9 cellular contexts compared by ENCODE assay signal in the genomic region with DNA sequence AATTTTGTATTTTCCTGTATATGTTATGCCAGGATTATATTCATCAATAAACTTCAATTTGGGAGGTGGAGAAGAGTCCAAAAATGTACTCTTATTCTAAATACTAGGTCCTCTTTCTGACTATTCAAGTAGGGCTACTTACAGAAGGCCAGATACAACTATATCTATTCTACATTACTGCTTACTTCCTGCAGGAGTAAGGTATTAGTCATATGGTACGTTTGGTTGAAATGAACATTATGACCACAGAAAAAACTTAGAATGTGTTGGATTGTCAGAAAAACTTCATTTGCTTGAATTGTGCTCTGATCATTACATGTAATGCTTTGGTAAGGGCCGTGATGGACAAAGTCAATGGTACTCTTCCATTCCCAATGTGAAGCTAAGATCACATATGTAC. TPM values are rescaled to one million over a fixed set of nuclear protein-coding genes. Genes with fewer than 3 reads are reported as not detected.
DNase-seq lines count a peak whose midpoint lies in the region; ATAC-seq and TF ChIP-seq lines count a peak whose summit lies in the region.
"Had no signal": no experiment of that assay in that cellular context is flagged by ENCODE, and none has a peak within 500 bp of the region (broad histone marks: within the 10 kb centered on the region; RNA-seq: fewer than 3 reads in every experiment).

No MANE protein-coding gene starts in this region.

- ATAC-seq in GM18870 (IDR thresholded peaks at IDR 0.05; ENCODE audit: unreplicated experiment) (peak; percentile 30), HG02763 (IDR thresholded peaks at IDR 0.05; ENCODE audit: unreplicated experiment) (peak; percentile 27), HG03108 (IDR thresholded peaks at IDR 0.05; ENCODE audit: unreplicated experiment) (no peak), GM19023 (IDR thresholded peaks at IDR 0.05; ENCODE audit: unreplicated experiment) (no peak)
- ATAC-seq in naive thymus-derived CD4-positive, alpha-beta T cell: peak; percentile 32
- ATAC-seq: left cardiac atrium had no signal

- no peaks in the 10 kb centered on the region for H3K9me3 ChIP-seq in naive thymus-derived CD4-positive, alpha-beta T cell (ENCODE audit: control insufficient read depth in 2 of 3, low read length in 3 of 3)
- H3K9me3 ChIP-seq: right atrium auricular region had no signal

- no peak overlapping the region for H3K4me3 ChIP-seq in naive thymus-derived CD4-positive, alpha-beta T cell (ENCODE audit: low read length)
- H3K4me3 ChIP-seq: right atrium auricular region had no signal

- H3K9me3 Mint-ChIP-seq in naive thymus-derived CD4-positive, alpha-beta T cell: peaks cover 0 to 8% (median 0%) of the 10 kb centered on the region in 11 donors

- H3K27ac ChIP-seq in RWPE1: no peak overlapping the region
- H3K27ac ChIP-seq in naive thymus-derived CD4-positive, alpha-beta T cell (ENCODE audit: low read depth, low read length): no peak overlapping the region
- H3K27ac ChIP-seq: right atrium auricular region had no signal

- intact Hi-C loops in naive thymus-derived CD4-positive, alpha-beta T cell (cut with micrococcal nuclease): loop anchor here (1.0 to 2.0 kb wide), 5 partner anchors 13 to 49 kb away; a partner anchor contains a TSS

- peak; percentile 5 for DNase-seq in RWPE1 (ENCODE audit: low spot score)
- no peak for DNase-seq in naive thymus-derived CD4-positive, alpha-beta T cell
- DNase-seq in GM10266 (ENCODE audit: extremely low spot score): no peak
- DNase-seq: left cardiac atrium had no signal

- H3K4me1 ChIP-seq in naive thymus-derived CD4-positive, alpha-beta T cell (ENCODE audit: control insufficient read depth in 2 of 2, insufficient read depth in 2 of 2, low read length in 2 of 2): peaks cover 22 to 57% of the 10 kb centered on the region in 2 donors
- H3K4me1 ChIP-seq: right atrium auricular region had no signal

- CTCF ChIA-PET in RWPE1 (lab: Yijun Ruan, JAX): no interaction called here
- CTCF ChIA-PET in naive thymus-derived CD4-positive, alpha-beta T cell (lab: Charles Lee): interaction anchor here (2.6 kb wide), 1 partner anchor 40 kb away, joined by 11 read pairs; no protein-coding TSS in a partner anchor

- H3K27me3 ChIP-seq in naive thymus-derived CD4-positive, alpha-beta T cell (ENCODE audit: control insufficient read depth in 2 of 2, insufficient read depth in 2 of 2, low read length in 2 of 2): no peaks in the 10 kb centered on the region
- H3K27me3 ChIP-seq: right atrium auricular region had no signal

- peak overlapping the region in 8 of 9 donors; percentile 7 to 93 (median 75) for H3K27ac Mint-ChIP-seq in naive thymus-derived CD4-positive, alpha-beta T cell

- H3K27me3 Mint-ChIP-seq in naive thymus-derived CD4-positive, alpha-beta T cell: no peaks in the 10 kb centered on the region

- TF ChIP-seq CTCF in RWPE1 (conservative IDR thresholded peaks at IDR 0.05; ENCODE audit: low read depth) (no peak), GM10266 (IDR thresholded peaks at IDR 0.05; ENCODE audit: control insufficient read depth, insufficient read depth, low read depth, missing control alignments) (no peak)

- peaks cover 10 to 66% (median 50%) of the 10 kb centered on the region in 5 donors for H3K36me3 Mint-ChIP-seq in naive thymus-derived CD4-positive, alpha-beta T cell

- peak overlapping the region in 4 of 10 donors; percentile 0 to 83 (median 50) for H3K4me3 Mint-ChIP-seq in naive thymus-derived CD4-positive, alpha-beta T cell

- POLR2A ChIA-PET in RWPE1 (lab: Yijun Ruan, JAX; ENCODE audit: low non-redundant PET): no interaction called here
- POLR2A ChIA-PET in naive thymus-derived CD4-positive, alpha-beta T cell (lab: Charles Lee): interaction anchor here (0.8 to 1.9 kb wide), 6 partner anchors 33 to 67 kb away, joined by 3 to 8 read pairs (median 3); a partner anchor contains a TSS

- H3K36me3 ChIP-seq in naive thymus-derived CD4-positive, alpha-beta T cell (ENCODE audit: control insufficient read depth in 2 of 3, insufficient read depth in 3 of 3, low read length in 3 of 3): peaks cover 0 to 13% (median 10%) of the 10 kb centered on the region in 3 experiments
- H3K36me3 ChIP-seq: right atrium auricular region had no signal

- peaks cover 35 to 90% (median 80%) of the 10 kb centered on the region in 7 donors for H3K4me1 Mint-ChIP-seq in naive thymus-derived CD4-positive, alpha-beta T cell

RNA-seq across cellular contexts. Expression of a gene that starts 35.0 kb away (rescaled TPM):
- total RNA-seq in naive thymus-derived CD4-positive, alpha-beta T cell: 100 to 1,000 TPM; 106 to 132 (median 122) TPM
- polyA plus RNA-seq in naive thymus-derived CD4-positive, alpha-beta T cell: 10 to 100 TPM; 52.4 to 78.2 TPM

Comparison
In these comparisons a context has a peak if more than half of its experiments do, and no peak if none do; other contexts are left out.
1. ATAC-seq: peak in GM18870 (single experiment), HG02763 (single experiment) and naive thymus-derived CD4-positive, alpha-beta T cell (single experiment); none in HG03108 (single experiment) and GM19023 (single experiment).